23 cellular contexts compared by ENCODE assay signal in genomic region chr1:58844176-58844575, GRCh38.
"Had no signal": no experiment of that assay in that cellular context is flagged by ENCODE, and none has a peak within 500 bp of the region (broad histone marks: within the 10 kb centered on the region; RNA-seq: fewer than 3 reads in every experiment).

No MANE protein-coding gene starts in this region.

- H3K4me1 Mint-ChIP-seq: activated B cell treated with CpG ODN at 0.5 μM for 24 hours; activated naive CD8-positive, alpha-beta T cell treated with anti-CD3 and anti-CD28 coated beads for 36 hours had no signal

- DNase-seq: activated B cell treated with CpG ODN at 0.5 μM for 24 hours; activated CD4-positive, alpha-beta memory T cell treated with anti-CD3 and anti-CD28 coated beads for 36 hours; activated CD4-positive, alpha-beta T cell treated with anti-CD3 and anti-CD28 coated beads for 4 hours; activated naive CD4-positive, alpha-beta T cell; activated naive CD8-positive, alpha-beta T cell treated with anti-CD3 and anti-CD28 coated beads for 36 hours; activated T-cell treated with anti-CD3 and anti-CD28 coated beads for 4 hours; brain microvascular endothelial cell; cortex of kidney; effector CD4-positive, alpha-beta T cell; gastrocnemius medialis; heart left ventricle; kidney glomerular epithelial cell; left ventricle myocardium superior; mucosa of descending colon; naive B cell; stimulated activated naive CD8-positive, alpha-beta T cell treated with anti-CD3 and anti-CD28 coated beads, Interleukin-15, amount 100 ng/mL, for 72 hours; T-cell had no signal

- H3K27ac ChIP-seq: brain microvascular endothelial cell, gastrocnemius medialis, heart left ventricle, prostate gland, right atrium auricular region, skin epidermis, vagina had no signal

- H3K27ac Mint-ChIP-seq: activated B cell treated with CpG ODN at 0.5 μM for 24 hours; activated CD4-positive, alpha-beta memory T cell treated with anti-CD3 and anti-CD28 coated beads for 36 hours; activated naive CD8-positive, alpha-beta T cell treated with anti-CD3 and anti-CD28 coated beads for 36 hours; stimulated activated naive CD8-positive, alpha-beta T cell treated with anti-CD3 and anti-CD28 coated beads, Interleukin-15, amount 100 ng/mL, for 72 hours; T-cell had no signal

- H3K4me1 ChIP-seq: gastrocnemius medialis had no signal

- H3K27me3 Mint-ChIP-seq: activated B cell treated with CpG ODN at 0.5 μM for 24 hours; activated CD4-positive, alpha-beta memory T cell treated with anti-CD3 and anti-CD28 coated beads for 36 hours; activated naive CD8-positive, alpha-beta T cell treated with anti-CD3 and anti-CD28 coated beads for 36 hours; naive B cell; stimulated activated naive CD8-positive, alpha-beta T cell treated with anti-CD3 and anti-CD28 coated beads, Interleukin-15, amount 100 ng/mL, for 72 hours; T-cell had no signal

- H3K4me3 Mint-ChIP-seq: activated B cell treated with CpG ODN at 0.5 μM for 24 hours; activated CD4-positive, alpha-beta memory T cell treated with anti-CD3 and anti-CD28 coated beads for 36 hours; activated naive CD8-positive, alpha-beta T cell treated with anti-CD3 and anti-CD28 coated beads for 36 hours; naive B cell; neural crest cell; stimulated activated naive CD8-positive, alpha-beta T cell treated with anti-CD3 and anti-CD28 coated beads, Interleukin-15, amount 100 ng/mL, for 72 hours; T-cell had no signal

- H3K36me3 ChIP-seq: brain microvascular endothelial cell, gastrocnemius medialis, heart left ventricle, prostate gland, right atrium auricular region, vagina had no signal

- H3K27me3 ChIP-seq: brain microvascular endothelial cell, gastrocnemius medialis, heart left ventricle, right atrium auricular region, vagina had no signal

- H3K9me3 Mint-ChIP-seq: activated B cell treated with CpG ODN at 0.5 μM for 24 hours; activated CD4-positive, alpha-beta memory T cell treated with anti-CD3 and anti-CD28 coated beads for 36 hours; activated naive CD8-positive, alpha-beta T cell treated with anti-CD3 and anti-CD28 coated beads for 36 hours; naive B cell; neural crest cell; stimulated activated naive CD8-positive, alpha-beta T cell treated with anti-CD3 and anti-CD28 coated beads, Interleukin-15, amount 100 ng/mL, for 72 hours; T-cell had no signal

- ATAC-seq: esophagus mucosa; gastrocnemius medialis; heart left ventricle; left ventricle myocardium superior; mucosa of descending colon; stimulated activated naive CD8-positive, alpha-beta T cell treated with anti-CD3 and anti-CD28 coated beads, Interleukin-15, amount 100 ng/mL, for 72 hours; T-cell had no signal

- H3K4me3 ChIP-seq: gastrocnemius medialis, heart left ventricle, mucosa of descending colon, prostate gland, right atrium auricular region, skin epidermis, vagina had no signal

- H3K36me3 Mint-ChIP-seq: activated CD4-positive, alpha-beta memory T cell treated with anti-CD3 and anti-CD28 coated beads for 36 hours; activated naive CD8-positive, alpha-beta T cell treated with anti-CD3 and anti-CD28 coated beads for 36 hours; naive B cell had no signal
